Comparison of ENCODE assay signal across 8 cellular contexts in the genomic region with DNA sequence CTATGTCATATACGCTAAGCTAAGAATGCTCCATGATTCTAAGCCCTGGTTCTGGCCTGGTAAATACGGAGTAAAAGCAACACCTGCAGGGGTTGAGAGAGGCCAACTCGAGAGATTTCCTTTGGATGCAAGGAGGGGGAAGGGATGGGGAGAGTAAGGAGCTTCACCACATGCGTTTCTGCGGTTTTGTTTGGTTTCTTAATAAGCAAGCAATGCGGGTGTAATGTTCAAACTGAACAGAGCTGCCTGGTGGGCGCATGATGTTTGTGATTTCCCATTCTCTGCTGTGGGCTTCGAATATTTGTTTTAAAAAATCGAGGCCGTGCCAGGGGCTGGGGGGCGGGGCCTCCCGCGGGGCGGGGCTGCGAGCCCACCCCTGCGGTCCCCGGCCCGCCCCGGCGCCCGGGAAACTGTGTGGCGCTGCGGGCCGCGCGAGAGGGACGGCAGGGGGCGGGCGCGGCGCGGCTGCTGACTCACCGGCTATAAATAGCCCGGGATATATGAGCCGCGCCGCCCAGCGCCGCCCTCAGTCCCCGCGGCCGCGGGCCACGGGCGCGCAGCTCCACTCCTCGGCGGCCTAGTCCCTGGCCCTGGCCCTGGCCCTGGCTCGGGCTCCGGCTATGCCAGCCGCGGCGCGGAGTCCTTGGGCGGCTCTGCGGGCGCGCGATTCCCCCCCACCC. TPM values are rescaled to one million over a fixed set of nuclear protein-coding genes. Genes with fewer than 3 reads are reported as not detected.
DNase-seq lines count a peak whose midpoint lies in the region; ATAC-seq lines count a peak whose summit lies in the region.

No MANE protein-coding gene starts in this region.

- H3K9ac ChIP-seq in subcutaneous abdominal adipose tissue (ENCODE audit: low read length in 5 of 5) = peak overlapping the region; percentile 63 to 93 (median 85)

- H3K27me3 ChIP-seq in SJSA1 (replicated peaks) (no peaks in the 10 kb centered on the region), subcutaneous abdominal adipose tissue (ENCODE audit: control insufficient read depth in 5 of 5, insufficient read depth in 4 of 5, low read length in 5 of 5) (no peaks in the 10 kb centered on the region)

- DNase-seq in D341Med (ENCODE audit: low spot score) (peak; percentile 100), LoVo (ENCODE audit: low spot score) (peak; percentile 87), SJSA1 (ENCODE audit: low read depth in 1 of 2, low spot score in 2 of 2) (peak; percentile 86 to 88), germinal center (ENCODE audit: low spot score) (peak; percentile 95), non-pigmented ciliary epithelial cell (ENCODE audit: low read depth) (peak; percentile 55)
- peak; percentile 83 for DNase-seq in activated naive CD4-positive, alpha-beta T cell treated with anti-CD3 and anti-CD28 coated beads for 36 hours

- peak overlapping the region; percentile 29 for H3K4me3 ChIP-seq in SJSA1
- H3K4me3 ChIP-seq in subcutaneous abdominal adipose tissue (ENCODE audit: low read depth in 1 of 5, low read length in 5 of 5) = peak overlapping the region; percentile 62 to 84 (median 66)

- peak; percentile 37 for ATAC-seq in GM21529 (IDR thresholded peaks at IDR 0.05; ENCODE audit: unreplicated experiment)

- H3K36me3 ChIP-seq in SJSA1 (peaks cover 20% of the 10 kb centered on the region), subcutaneous abdominal adipose tissue (ENCODE audit: control insufficient read depth in 5 of 5, insufficient read depth in 5 of 5, low read length in 5 of 5) (peaks cover 0 to 20% (median 14%) of the 10 kb centered on the region in 5 donors)

- peak overlapping the region; percentile 67 for H3K27ac Mint-ChIP-seq in activated naive CD4-positive, alpha-beta T cell treated with anti-CD3 and anti-CD28 coated beads for 36 hours

- H3K4me1 ChIP-seq in SJSA1 (replicated peaks) (peaks cover 53% of the 10 kb centered on the region), subcutaneous abdominal adipose tissue (ENCODE audit: control insufficient read depth in 5 of 5, insufficient read depth in 5 of 5, low read length in 5 of 5) (peaks cover 6 to 47% (median 43%) of the 10 kb centered on the region in 5 donors)

- peaks cover 10% of the 10 kb centered on the region for H3K4me1 Mint-ChIP-seq in activated naive CD4-positive, alpha-beta T cell treated with anti-CD3 and anti-CD28 coated beads for 36 hours (ENCODE audit: low read depth)

- no peaks in the 10 kb centered on the region for H3K9me3 Mint-ChIP-seq in activated naive CD4-positive, alpha-beta T cell treated with anti-CD3 and anti-CD28 coated beads for 36 hours

- intact Hi-C loops in activated naive CD4-positive, alpha-beta T cell treated with anti-CD3 and anti-CD28 coated beads for 36 hours (cut with micrococcal nuclease) = loop anchor here (1.0 to 10.0 kb wide), 8 partner anchors 16 to 511 kb away; a partner anchor contains a TSS

- H3K9me3 ChIP-seq in SJSA1 (replicated peaks) (no peaks in the 10 kb centered on the region), subcutaneous abdominal adipose tissue (ENCODE audit: control insufficient read depth in 5 of 5, low read length in 5 of 5) (no peaks in the 10 kb centered on the region)

- H3K27me3 Mint-ChIP-seq in activated naive CD4-positive, alpha-beta T cell treated with anti-CD3 and anti-CD28 coated beads for 36 hours (ENCODE audit: low read depth) = no peaks in the 10 kb centered on the region

- peaks cover 14% of the 10 kb centered on the region for H3K36me3 Mint-ChIP-seq in activated naive CD4-positive, alpha-beta T cell treated with anti-CD3 and anti-CD28 coated beads for 36 hours (ENCODE audit: low read depth)

- peak overlapping the region; percentile 83 for H3K4me3 Mint-ChIP-seq in activated naive CD4-positive, alpha-beta T cell treated with anti-CD3 and anti-CD28 coated beads for 36 hours

- H3K27ac ChIP-seq in SJSA1 (peak overlapping the region; percentile 98), subcutaneous abdominal adipose tissue (ENCODE audit: low read depth, low read length) (peak overlapping the region; percentile 96)

- CTCF ChIA-PET in activated naive CD4-positive, alpha-beta T cell treated with anti-CD3 and anti-CD28 coated beads for 36 hours (lab: Charles Lee) = interaction anchor here (0.6 to 4.9 kb wide), 12 partner anchors 11 to 76 kb away, joined by 3 to 49 read pairs (median 4); no protein-coding TSS in a partner anchor

RNA-seq across cellular contexts. Expression of a gene that starts 5.1 kb away (rescaled TPM):
- 4.5 and 10.1 TPM in 2 replicates for total RNA-seq in SJSA1 (2014; rRNA removed; shearing (Covaris generic))
- total RNA-seq in activated naive CD4-positive, alpha-beta T cell treated with anti-CD3 and anti-CD28 coated beads for 36 hours = 10 to 100 TPM; 55.9 to 59.5 TPM

RNA-seq across cellular contexts. Expression of a gene that starts 30.4 kb away (rescaled TPM):
- 8.0 and 12.1 TPM in 2 replicates for total RNA-seq in SJSA1 (2014; rRNA removed; shearing (Covaris generic))
- 10 to 100 TPM; 43.6 to 47.7 TPM for total RNA-seq in activated naive CD4-positive, alpha-beta T cell treated with anti-CD3 and anti-CD28 coated beads for 36 hours

RNA-seq across cellular contexts. Expression of a gene that starts 48.8 kb away (rescaled TPM):
- 2.4 and 2.5 TPM in 2 replicates for total RNA-seq in SJSA1 (2014; rRNA removed; shearing (Covaris generic))
- 10 to 100 TPM; 18.7 to 19.9 TPM for total RNA-seq in activated naive CD4-positive, alpha-beta T cell treated with anti-CD3 and anti-CD28 coated beads for 36 hours

Comparison
In these comparisons a context has a peak if more than half of its experiments do, and no peak if none do; other contexts are left out.
1. Peak in every context shown above with its lines: DNase-seq, ATAC-seq, H3K4me3 ChIP-seq and H3K27ac ChIP-seq.